In the genomic region with DNA sequence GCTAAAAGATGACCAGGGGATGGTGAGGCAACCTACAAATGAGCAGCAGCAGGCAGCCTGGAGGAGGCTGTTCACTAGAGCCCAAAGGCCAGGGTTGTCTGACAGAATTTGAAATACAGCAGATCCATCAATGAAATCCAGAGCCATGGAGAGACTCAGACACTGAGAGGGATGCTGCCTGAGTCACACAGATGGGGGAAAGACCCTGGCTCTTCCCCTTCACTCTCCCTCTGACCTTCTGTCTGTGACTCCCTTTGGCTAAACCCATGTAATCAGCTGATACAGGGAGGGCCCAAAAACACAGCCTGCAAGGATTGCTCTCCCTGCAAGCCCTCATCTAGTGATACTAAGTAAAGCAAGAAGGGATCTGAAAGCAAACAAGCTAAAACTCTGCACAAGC, we compare ENCODE assay signal across 20 cellular contexts.
"Had no signal": no experiment of that assay in that cellular context is flagged by ENCODE, and none has a peak within 500 bp of the region (broad histone marks: within the 10 kb centered on the region; RNA-seq: fewer than 3 reads in every experiment).

No MANE protein-coding gene starts in this region.

- H3K27ac ChIP-seq: esophagus squamous epithelium, gastrocnemius medialis, heart right ventricle, psoas muscle, right lobe of liver, spleen, testis had no signal

- DNase-seq: activated B cell treated with CpG ODN at 0.5 μM for 24 hours; activated CD4-positive, alpha-beta T cell treated with anti-CD3 and anti-CD28 coated beads for 48 hours; activated CD8-positive, alpha-beta T cell treated with anti-CD3 and anti-CD28 coated beads for 36 hours; activated effector memory CD4-positive, alpha-beta T cell treated with anti-CD3 and anti-CD28 coated beads, Interleukin-2, amount 50 U/mL, for 16 hours; activated T-cell treated with anti-CD3 and anti-CD28 coated beads, Interleukin-2, amount 50 U/mL, for 4 hours; amygdala; central memory CD4-positive, alpha-beta T cell; esophagus squamous epithelium; gastrocnemius medialis; heart right ventricle; kidney; mesendoderm; occipital lobe; right lobe of liver; spleen; stomach; testis had no signal

- H3K27me3 ChIP-seq: esophagus squamous epithelium, gastrocnemius medialis, heart right ventricle, right lobe of liver, spleen, stomach, testis had no signal

- H3K36me3 ChIP-seq: esophagus squamous epithelium, gastrocnemius medialis, heart right ventricle, right lobe of liver, spleen, stomach had no signal

- ATAC-seq: activated CD8-positive, alpha-beta T cell treated with anti-CD3 and anti-CD28 coated beads for 36 hours; activated naive CD4-positive, alpha-beta T cell treated with anti-CD3 and anti-CD28 coated beads, Interleukin-2, amount 50 U/mL, for 72 hours; activated T-cell treated with anti-CD3 and anti-CD28 coated beads, Interleukin-2, amount 50 U/mL, for 4 hours; gastrocnemius medialis; psoas muscle had no signal

- H3K4me3 ChIP-seq: coronary artery, esophagus squamous epithelium, gastrocnemius medialis, heart right ventricle, psoas muscle, right lobe of liver, spleen, stomach, testis had no signal

- H3K9me3 ChIP-seq: esophagus squamous epithelium, gastrocnemius medialis, heart right ventricle, psoas muscle, right lobe of liver, spleen, stomach, testis had no signal

- H3K4me1 ChIP-seq: esophagus squamous epithelium, gastrocnemius medialis, heart right ventricle, psoas muscle, right lobe of liver, spleen, testis had no signal
